In the genomic region with DNA sequence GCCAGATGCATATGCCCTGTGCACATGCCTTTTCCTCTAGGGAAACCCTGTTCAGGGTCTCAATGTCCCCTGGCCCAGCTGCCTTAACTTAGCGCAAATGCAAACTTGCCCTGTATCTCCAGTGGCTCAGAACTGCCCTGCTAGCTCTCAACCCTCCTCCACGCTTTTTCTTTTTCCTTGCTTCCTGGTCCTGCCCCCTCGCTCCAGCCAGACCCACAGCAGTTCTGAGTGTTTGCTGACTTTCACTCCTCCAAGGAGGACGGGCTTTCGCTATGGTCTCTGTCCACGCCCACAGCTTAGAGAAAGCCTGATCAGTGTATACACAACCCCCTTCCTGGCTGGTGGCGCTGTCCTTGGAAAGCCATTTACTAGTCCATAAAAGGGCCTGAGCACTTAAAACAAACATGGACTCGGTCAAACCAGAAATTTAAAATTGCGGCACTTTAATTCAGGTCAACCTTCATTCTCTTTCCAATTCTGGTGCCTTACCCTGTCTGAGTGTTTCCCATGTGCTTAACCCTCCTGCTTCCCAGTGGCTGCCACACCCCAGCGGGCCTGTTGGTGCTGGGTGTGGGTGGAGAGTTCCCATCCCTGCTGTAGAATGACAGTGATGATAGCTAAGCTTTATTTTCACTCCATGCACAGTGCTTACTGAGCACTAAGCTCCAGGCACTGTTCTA, we compare ENCODE assay signal across 1 cellular context.
TF ChIP-seq lines count a peak whose summit lies in the region.

No MANE protein-coding gene starts in this region.

TF ChIP-seq in K562, 482 proteins besides CTCF, POLR2A, EP300 and RAD21 (continued from another document and continues in another):
- TF ChIP-seq CBX5 (IDR thresholded peaks at IDR 0.05; ENCODE audit: borderline replicate concordance, low read depth) (0 out of 2 replicates have a peak, but pooled peaks have one; percentile 50), ZKSCAN1 (IDR thresholded peaks at IDR 0.05; ENCODE audit: low read depth, low read length) (no peak), GATAD2A (IDR thresholded peaks at IDR 0.05) (no peak), ZKSCAN8 (CRISPR knock-in tag; IDR thresholded peaks at IDR 0.05) (peak; percentile 33; the same call in 1 of the 2 replicates), HOXB6 (CRISPR knock-in tag; IDR thresholded peaks at IDR 0.05; ENCODE audit: borderline replicate concordance) (no peak), NCOA1 (IDR thresholded peaks at IDR 0.05; ENCODE audit: low read depth) (no peak), ZNF165 (CRISPR knock-in tag; IDR thresholded peaks at IDR 0.05; ENCODE audit: borderline replicate concordance) (no peak), PTRF (tag; IDR thresholded peaks at IDR 0.05) (no peak), MTA1 (IDR thresholded peaks at IDR 0.05; ENCODE audit: borderline replicate concordance) (no peak), ILK (tag; IDR thresholded peaks at IDR 0.05; ENCODE audit: borderline replicate concordance, low read depth) (no peak), ZC3H4 (CRISPR knock-in tag; IDR thresholded peaks at IDR 0.05; ENCODE audit: borderline replicate concordance) (no peak), HMGN3 (IDR thresholded peaks at IDR 0.05; ENCODE audit: borderline replicate concordance, extremely low read depth, insufficient read length, low read depth, low read length) (no peak), PHF20 (IDR thresholded peaks at IDR 0.05; ENCODE audit: partially characterized antibody) (no peak), ADNP (tag; IDR thresholded peaks at IDR 0.05) (no peak), TEAD1 (CRISPR knock-in tag; IDR thresholded peaks at IDR 0.05) (no peak), TAF1 (IDR thresholded peaks at IDR 0.05; ENCODE audit: control insufficient read depth, extremely low read depth, insufficient read depth, low read length, severe bottlenecking) (peak; percentile 49), MTA2 (IDR thresholded peaks at IDR 0.05; ENCODE audit: low read depth) (no peak; the same call in 1 of the 2 replicates), PYGO2 (tag; IDR thresholded peaks at IDR 0.05) (no peak), ZNF696 (CRISPR knock-in tag; conservative IDR thresholded peaks at IDR 0.05) (no peak)
- TF ChIP-seq, protein P1, sequence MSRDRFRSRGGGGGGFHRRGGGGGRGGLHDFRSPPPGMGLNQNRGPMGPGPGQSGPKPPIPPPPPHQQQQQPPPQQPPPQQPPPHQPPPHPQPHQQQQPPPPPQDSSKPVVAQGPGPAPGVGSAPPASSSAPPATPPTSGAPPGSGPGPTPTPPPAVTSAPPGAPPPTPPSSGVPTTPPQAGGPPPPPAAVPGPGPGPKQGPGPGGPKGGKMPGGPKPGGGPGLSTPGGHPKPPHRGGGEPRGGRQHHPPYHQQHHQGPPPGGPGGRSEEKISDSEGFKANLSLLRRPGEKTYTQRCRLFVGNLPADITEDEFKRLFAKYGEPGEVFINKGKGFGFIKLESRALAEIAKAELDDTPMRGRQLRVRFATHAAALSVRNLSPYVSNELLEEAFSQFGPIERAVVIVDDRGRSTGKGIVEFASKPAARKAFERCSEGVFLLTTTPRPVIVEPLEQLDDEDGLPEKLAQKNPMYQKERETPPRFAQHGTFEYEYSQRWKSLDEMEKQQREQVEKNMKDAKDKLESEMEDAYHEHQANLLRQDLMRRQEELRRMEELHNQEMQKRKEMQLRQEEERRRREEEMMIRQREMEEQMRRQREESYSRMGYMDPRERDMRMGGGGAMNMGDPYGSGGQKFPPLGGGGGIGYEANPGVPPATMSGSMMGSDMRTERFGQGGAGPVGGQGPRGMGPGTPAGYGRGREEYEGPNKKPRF (IDR thresholded peaks at IDR 0.05; ENCODE audit: low read depth, low read length) = no peak
- TF ChIP-seq, protein P2, sequence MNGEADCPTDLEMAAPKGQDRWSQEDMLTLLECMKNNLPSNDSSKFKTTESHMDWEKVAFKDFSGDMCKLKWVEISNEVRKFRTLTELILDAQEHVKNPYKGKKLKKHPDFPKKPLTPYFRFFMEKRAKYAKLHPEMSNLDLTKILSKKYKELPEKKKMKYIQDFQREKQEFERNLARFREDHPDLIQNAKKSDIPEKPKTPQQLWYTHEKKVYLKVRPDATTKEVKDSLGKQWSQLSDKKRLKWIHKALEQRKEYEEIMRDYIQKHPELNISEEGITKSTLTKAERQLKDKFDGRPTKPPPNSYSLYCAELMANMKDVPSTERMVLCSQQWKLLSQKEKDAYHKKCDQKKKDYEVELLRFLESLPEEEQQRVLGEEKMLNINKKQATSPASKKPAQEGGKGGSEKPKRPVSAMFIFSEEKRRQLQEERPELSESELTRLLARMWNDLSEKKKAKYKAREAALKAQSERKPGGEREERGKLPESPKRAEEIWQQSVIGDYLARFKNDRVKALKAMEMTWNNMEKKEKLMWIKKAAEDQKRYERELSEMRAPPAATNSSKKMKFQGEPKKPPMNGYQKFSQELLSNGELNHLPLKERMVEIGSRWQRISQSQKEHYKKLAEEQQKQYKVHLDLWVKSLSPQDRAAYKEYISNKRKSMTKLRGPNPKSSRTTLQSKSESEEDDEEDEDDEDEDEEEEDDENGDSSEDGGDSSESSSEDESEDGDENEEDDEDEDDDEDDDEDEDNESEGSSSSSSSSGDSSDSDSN (IDR thresholded peaks at IDR 0.05; ENCODE audit: borderline replicate concordance in 1 of 2, low read depth in 2 of 2, low read length in 2 of 2) = peak in 1 of 2 experiments; percentile 21; a peak in 1 of 4 replicates
- TF ChIP-seq, protein P3, sequence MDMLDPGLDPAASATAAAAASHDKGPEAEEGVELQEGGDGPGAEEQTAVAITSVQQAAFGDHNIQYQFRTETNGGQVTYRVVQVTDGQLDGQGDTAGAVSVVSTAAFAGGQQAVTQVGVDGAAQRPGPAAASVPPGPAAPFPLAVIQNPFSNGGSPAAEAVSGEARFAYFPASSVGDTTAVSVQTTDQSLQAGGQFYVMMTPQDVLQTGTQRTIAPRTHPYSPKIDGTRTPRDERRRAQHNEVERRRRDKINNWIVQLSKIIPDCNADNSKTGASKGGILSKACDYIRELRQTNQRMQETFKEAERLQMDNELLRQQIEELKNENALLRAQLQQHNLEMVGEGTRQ (CRISPR knock-in tag; IDR thresholded peaks at IDR 0.05) = no peak
- TF ChIP-seq, protein P4, sequence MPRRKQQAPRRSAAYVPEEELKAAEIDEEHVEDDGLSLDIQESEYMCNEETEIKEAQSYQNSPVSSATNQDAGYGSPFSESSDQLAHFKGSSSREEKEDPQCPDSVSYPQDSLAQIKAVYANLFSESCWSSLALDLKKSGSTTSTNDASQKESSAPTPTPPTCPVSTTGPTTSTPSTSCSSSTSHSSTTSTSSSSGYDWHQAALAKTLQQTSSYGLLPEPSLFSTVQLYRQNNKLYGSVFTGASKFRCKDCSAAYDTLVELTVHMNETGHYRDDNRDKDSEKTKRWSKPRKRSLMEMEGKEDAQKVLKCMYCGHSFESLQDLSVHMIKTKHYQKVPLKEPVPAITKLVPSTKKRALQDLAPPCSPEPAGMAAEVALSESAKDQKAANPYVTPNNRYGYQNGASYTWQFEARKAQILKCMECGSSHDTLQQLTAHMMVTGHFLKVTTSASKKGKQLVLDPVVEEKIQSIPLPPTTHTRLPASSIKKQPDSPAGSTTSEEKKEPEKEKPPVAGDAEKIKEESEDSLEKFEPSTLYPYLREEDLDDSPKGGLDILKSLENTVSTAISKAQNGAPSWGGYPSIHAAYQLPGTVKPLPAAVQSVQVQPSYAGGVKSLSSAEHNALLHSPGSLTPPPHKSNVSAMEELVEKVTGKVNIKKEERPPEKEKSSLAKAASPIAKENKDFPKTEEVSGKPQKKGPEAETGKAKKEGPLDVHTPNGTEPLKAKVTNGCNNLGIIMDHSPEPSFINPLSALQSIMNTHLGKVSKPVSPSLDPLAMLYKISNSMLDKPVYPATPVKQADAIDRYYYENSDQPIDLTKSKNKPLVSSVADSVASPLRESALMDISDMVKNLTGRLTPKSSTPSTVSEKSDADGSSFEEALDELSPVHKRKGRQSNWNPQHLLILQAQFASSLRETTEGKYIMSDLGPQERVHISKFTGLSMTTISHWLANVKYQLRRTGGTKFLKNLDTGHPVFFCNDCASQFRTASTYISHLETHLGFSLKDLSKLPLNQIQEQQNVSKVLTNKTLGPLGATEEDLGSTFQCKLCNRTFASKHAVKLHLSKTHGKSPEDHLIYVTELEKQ (CRISPR knock-in tag; IDR thresholded peaks at IDR 0.05) = no peak
- TF ChIP-seq, protein P5, sequence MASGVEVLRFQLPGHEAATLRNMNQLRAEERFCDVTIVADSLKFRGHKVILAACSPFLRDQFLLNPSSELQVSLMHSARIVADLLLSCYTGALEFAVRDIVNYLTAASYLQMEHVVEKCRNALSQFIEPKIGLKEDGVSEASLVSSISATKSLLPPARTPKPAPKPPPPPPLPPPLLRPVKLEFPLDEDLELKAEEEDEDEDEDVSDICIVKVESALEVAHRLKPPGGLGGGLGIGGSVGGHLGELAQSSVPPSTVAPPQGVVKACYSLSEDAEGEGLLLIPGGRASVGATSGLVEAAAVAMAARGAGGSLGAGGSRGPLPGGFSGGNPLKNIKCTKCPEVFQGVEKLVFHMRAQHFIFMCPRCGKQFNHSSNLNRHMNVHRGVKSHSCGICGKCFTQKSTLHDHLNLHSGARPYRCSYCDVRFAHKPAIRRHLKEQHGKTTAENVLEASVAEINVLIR (CRISPR knock-in tag; IDR thresholded peaks at IDR 0.05) = no peak
- TF ChIP-seq, protein P6, sequence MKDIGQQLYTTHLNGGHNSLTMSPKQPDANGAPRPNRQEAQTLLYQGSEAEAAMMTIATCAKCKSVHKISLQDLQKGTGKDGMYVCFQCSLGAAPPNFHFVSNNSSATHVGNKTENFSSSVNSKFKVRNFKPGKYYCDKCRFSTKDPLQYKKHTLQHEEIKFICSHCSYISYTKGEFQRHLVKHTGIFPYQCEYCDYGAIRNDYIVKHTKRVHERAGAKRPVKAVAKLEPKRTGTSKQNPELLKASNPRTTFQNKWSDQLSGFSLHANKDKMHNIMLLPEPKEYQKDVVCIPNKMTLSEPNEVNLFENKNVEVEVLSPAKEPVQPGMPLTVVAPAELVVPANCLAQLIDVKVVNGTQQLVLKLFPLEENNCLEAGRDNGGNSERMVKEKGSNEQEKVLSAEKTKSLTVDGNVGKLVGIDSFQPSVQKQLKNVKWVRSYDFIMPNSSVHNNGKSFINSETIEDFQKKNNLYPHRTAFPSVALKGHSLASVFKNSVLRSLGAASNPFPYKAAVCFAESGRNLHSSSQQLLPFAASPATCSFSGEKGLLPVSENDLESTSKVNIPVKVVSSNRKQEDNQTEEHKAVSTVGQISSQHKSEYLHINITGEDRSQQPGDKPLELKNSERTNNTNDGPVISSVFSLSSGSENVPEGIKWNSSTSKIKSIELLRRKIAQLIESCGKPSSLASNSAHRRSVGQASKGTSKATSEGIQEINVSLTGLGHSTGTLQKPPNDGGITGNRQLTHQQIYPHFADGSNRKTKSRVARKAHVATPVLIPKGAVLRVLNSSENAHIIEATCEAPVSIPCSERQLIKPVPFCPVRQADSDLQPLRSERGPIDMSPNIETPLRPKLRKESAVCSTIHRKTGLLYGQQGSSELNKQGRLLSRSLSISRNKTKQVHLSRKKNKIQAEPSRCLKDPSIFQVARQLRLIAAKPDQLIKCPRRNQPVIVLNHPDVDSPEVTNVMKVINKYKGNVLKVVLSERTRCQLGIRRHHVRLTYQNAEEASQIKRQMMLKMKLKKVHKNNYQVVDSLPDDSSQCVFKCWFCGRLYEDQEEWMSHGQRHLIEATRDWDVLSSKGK (CRISPR knock-in tag; IDR thresholded peaks at IDR 0.05) = no peak
- TF ChIP-seq, protein P7, sequence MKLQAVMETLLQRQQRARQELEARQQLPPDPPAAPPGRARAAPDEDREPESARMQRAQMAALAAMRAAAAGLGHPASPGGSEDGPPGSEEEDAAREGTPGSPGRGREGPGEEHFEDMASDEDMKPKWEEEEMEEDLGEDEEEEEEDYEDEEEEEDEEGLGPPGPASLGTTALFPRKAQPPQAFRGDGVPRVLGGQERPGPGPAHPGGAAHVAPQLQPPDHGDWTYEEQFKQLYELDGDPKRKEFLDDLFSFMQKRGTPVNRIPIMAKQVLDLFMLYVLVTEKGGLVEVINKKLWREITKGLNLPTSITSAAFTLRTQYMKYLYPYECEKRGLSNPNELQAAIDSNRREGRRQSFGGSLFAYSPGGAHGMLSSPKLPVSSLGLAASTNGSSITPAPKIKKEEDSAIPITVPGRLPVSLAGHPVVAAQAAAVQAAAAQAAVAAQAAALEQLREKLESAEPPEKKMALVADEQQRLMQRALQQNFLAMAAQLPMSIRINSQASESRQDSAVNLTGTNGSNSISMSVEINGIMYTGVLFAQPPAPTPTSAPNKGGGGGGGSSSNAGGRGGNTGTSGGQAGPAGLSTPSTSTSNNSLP (IDR thresholded peaks at IDR 0.05; ENCODE audit: borderline replicate concordance, low read depth, low read length) = no peak
- TF ChIP-seq, protein P8, sequence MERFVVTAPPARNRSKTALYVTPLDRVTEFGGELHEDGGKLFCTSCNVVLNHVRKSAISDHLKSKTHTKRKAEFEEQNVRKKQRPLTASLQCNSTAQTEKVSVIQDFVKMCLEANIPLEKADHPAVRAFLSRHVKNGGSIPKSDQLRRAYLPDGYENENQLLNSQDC (CRISPR knock-in tag; IDR thresholded peaks at IDR 0.05) = no peak
- TF ChIP-seq, protein P9, sequence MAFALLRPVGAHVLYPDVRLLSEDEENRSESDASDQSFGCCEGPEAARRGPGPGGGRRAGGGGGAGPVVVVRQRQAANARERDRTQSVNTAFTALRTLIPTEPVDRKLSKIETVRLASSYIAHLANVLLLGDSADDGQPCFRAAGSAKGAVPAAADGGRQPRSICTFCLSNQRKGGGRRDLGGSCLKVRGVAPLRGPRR (CRISPR knock-in tag; IDR thresholded peaks at IDR 0.05) = no peak
- TF ChIP-seq, protein P10, sequence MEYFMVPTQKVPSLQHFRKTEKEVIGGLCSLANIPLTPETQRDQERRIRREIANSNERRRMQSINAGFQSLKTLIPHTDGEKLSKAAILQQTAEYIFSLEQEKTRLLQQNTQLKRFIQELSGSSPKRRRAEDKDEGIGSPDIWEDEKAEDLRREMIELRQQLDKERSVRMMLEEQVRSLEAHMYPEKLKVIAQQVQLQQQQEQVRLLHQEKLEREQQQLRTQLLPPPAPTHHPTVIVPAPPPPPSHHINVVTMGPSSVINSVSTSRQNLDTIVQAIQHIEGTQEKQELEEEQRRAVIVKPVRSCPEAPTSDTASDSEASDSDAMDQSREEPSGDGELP (CRISPR knock-in tag; IDR thresholded peaks at IDR 0.05; ENCODE audit: borderline replicate concordance) = peak; percentile 50; the same call in 1 of the 2 replicates
- TF ChIP-seq, protein P11, sequence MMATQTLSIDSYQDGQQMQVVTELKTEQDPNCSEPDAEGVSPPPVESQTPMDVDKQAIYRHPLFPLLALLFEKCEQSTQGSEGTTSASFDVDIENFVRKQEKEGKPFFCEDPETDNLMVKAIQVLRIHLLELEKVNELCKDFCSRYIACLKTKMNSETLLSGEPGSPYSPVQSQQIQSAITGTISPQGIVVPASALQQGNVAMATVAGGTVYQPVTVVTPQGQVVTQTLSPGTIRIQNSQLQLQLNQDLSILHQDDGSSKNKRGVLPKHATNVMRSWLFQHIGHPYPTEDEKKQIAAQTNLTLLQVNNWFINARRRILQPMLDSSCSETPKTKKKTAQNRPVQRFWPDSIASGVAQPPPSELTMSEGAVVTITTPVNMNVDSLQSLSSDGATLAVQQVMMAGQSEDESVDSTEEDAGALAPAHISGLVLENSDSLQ (IDR thresholded peaks at IDR 0.05) = no peak
